In the genomic region with DNA sequence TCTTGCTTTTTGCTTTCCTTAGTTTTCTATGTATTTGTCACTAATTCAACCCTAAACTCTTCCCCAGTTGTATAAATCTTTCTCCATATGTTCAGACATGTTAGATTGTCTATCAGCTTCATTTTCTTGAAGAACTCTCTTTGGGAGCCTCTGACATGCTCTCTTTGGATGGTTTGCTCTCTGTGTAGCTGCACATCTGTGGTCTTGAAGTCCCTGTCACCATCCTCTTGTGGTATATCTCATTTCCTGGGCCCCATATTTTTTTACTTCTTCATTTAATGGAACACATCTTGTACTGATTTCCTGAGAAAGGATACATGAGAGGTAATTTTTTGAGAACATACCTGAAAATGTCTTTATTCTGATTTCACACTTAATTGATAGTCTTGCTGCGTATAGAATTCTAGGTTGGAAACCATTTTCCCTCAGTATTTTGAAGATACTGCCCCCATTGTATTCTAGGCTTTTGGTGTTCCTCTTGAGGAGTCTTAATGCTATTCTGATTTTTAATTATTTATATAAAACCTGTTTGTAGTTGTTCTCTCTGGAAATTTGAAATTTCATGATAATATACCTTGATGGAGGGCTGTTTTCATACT, we compare ENCODE assay signal across 16 cellular contexts.
"Had no signal": no experiment of that assay in that cellular context is flagged by ENCODE, and none has a peak within 500 bp of the region (broad histone marks: within the 10 kb centered on the region; RNA-seq: fewer than 3 reads in every experiment).

No MANE protein-coding gene starts in this region.

- H3K4me3 ChIP-seq: lower lobe of right lung, prostate gland had no signal

- H3K4me3 Mint-ChIP-seq: activated naive CD4-positive, alpha-beta T cell treated with anti-CD3 and anti-CD28 coated beads, Interleukin-2, amount 50 U/mL, for 24 hours; neural crest cell; stimulated activated naive CD8-positive, alpha-beta T cell treated with anti-CD3 and anti-CD28 coated beads, Interleukin-15, Interleukin-2, amounts not matched to agents 100 ng/mL and 50 ng/mL, for 24 hours; T-cell had no signal

- H3K27ac Mint-ChIP-seq: activated naive CD4-positive, alpha-beta T cell treated with anti-CD3 and anti-CD28 coated beads, Interleukin-2, amount 50 U/mL, for 24 hours; stimulated activated naive CD8-positive, alpha-beta T cell treated with anti-CD3 and anti-CD28 coated beads, Interleukin-15, Interleukin-2, amounts not matched to agents 100 ng/mL and 50 ng/mL, for 24 hours; T-cell had no signal

- DNase-seq: activated CD4-positive, alpha-beta T cell treated with anti-CD3 and anti-CD28 coated beads for 1 hour; amniotic stem cell; left colon; lower lobe of right lung; right cardiac atrium; small intestine; stimulated activated CD4-positive, alpha-beta T cell treated with anti-CD3 and anti-CD28 coated beads, Interleukin-4, amount 100 ng/mL, for 4 hours; stimulated activated CD8-positive, alpha-beta memory T cell treated with anti-CD3 and anti-CD28 coated beads, Interleukin-4, amount 100 ng/mL, for 48 hours; T-cell had no signal

- FAIRE-seq: endometrium, islet of Langerhans, small intestine had no signal

- H3K36me3 ChIP-seq: lower lobe of right lung, prostate gland had no signal

- H3K9me3 ChIP-seq: prostate gland had no signal

- H3K27ac ChIP-seq: lower lobe of right lung, prostate gland, VCaP had no signal

- H3K27me3 Mint-ChIP-seq: activated naive CD4-positive, alpha-beta T cell treated with anti-CD3 and anti-CD28 coated beads, Interleukin-2, amount 50 U/mL, for 24 hours; stimulated activated naive CD8-positive, alpha-beta T cell treated with anti-CD3 and anti-CD28 coated beads, Interleukin-15, Interleukin-2, amounts not matched to agents 100 ng/mL and 50 ng/mL, for 24 hours; T-cell had no signal

- ATAC-seq: lower lobe of right lung, right cardiac atrium, T-cell had no signal

- H3K4me1 ChIP-seq: prostate gland had no signal
